Comparison of ENCODE assay signal across 17 cellular contexts in genomic region chr18:75179819-75180600, GRCh38. TPM values are rescaled to one million over a fixed set of nuclear protein-coding genes. Genes with fewer than 3 reads are reported as not detected.
A peak's percentile ranks its signal among the peaks of the same experiment; 100 is the strongest.
DNase-seq lines count a peak whose midpoint lies in the region; ATAC-seq, FAIRE-seq and TF ChIP-seq lines count a peak whose summit lies in the region.
"Had no signal": no experiment of that assay in that cellular context is flagged by ENCODE, and none has a peak within 500 bp of the region (broad histone marks: within the 10 kb centered on the region; RNA-seq: fewer than 3 reads in every experiment).

No MANE protein-coding gene starts in this region.

- H3K36me3 ChIP-seq in endothelial cell of umbilical vein (ENCODE audit: control insufficient read depth in 2 of 2, extremely low read depth in 1 of 2, insufficient read depth in 2 of 2, low read length in 2 of 2): no peaks in the 10 kb centered on the region

- peak; percentile 8 for DNase-seq in NOMO-1 treated with dmso at 0.1 percent for 144 hours (lab: John Stamatoyannopoulos, UW; ENCODE audit: unreplicated experiment)
- DNase-seq in NOMO-1 treated with DMSO at 0.1 percent for 48 hours (lab: John Stamatoyannopoulos, UW; ENCODE audit: unreplicated experiment): no peak
- DNase-seq in endothelial cell of umbilical vein (ENCODE audit: low read depth, low spot score): no peak
- no peak for DNase-seq in LoVo (ENCODE audit: low spot score)
- DNase-seq: C1 segment of cervical spinal cord; Caco-2; CD4-positive, alpha-beta memory T cell; EL; GM23248 had no signal

- no peak overlapping the region for H3K4me2 ChIP-seq in endothelial cell of umbilical vein (ENCODE audit: insufficient read depth, low read length)

- no peak for TF ChIP-seq CTCF in endothelial cell of umbilical vein (IDR thresholded peaks at IDR 0.05; ENCODE audit: extremely low read depth in 1 of 2, insufficient read depth in 1 of 2, low read depth in 1 of 2, low read length in 2 of 2)

- dilution Hi-C loops in endothelial cell of umbilical vein (cut with MboI; ENCODE audit: extremely low pct_ligation_motif_present, low sequenced_read_pairs): no loop called here

- no peak overlapping the region for H3K27ac ChIP-seq in endothelial cell of umbilical vein (ENCODE audit: insufficient read depth, low read depth, low read length)
- H3K27ac ChIP-seq: GM23248 had no signal

- intact Hi-C loops in endothelial cell of umbilical vein (cut with micrococcal nuclease): no loop called here

- no TSS peak for BruUV-seq in endothelial cell of umbilical vein (replicated peaks; lab: Mats Ljungman, UMichigan)

- ATAC-seq in GM18868 (IDR thresholded peaks at IDR 0.05; ENCODE audit: unreplicated experiment) (peak; percentile 89), HG03175 (IDR thresholded peaks at IDR 0.05; ENCODE audit: unreplicated experiment) (no peak), HG03457 (IDR thresholded peaks at IDR 0.05; ENCODE audit: unreplicated experiment) (no peak)
- ATAC-seq: HepG2 had no signal

- H3K27me3 ChIP-seq in endothelial cell of umbilical vein (ENCODE audit: control insufficient read depth in 2 of 2, insufficient read depth in 2 of 2, low read length in 2 of 2): peaks cover 1 to 7% of the 10 kb centered on the region in 2 experiments

- no peak overlapping the region for H3K4me3 ChIP-seq in endothelial cell of umbilical vein (replicated peaks in 1 of 3; ENCODE audit: insufficient read depth in 1 of 3, low read depth in 1 of 3, low read length in 3 of 3)
- H3K4me3 ChIP-seq: GM23248 had no signal

- no peak for TF ChIP-seq POLR2A in endothelial cell of umbilical vein (IDR thresholded peaks at IDR 0.05; ENCODE audit: low read depth, low read length)

- peak; percentile 24 for FAIRE-seq in endothelial cell of umbilical vein (lab: Jason Lieb, UNC)
- FAIRE-seq: A204.1, G401.6, H54, HepG2, HTR-8/SVneo had no signal

- H3K4me1 ChIP-seq in endothelial cell of umbilical vein (ENCODE audit: control insufficient read depth, extremely low read depth, insufficient read depth, low read length): no peaks in the 10 kb centered on the region
- H3K4me1 ChIP-seq: Caco-2 had no signal

- POLR2A ChIA-PET in endothelial cell of umbilical vein (lab: Charles Lee): no interaction called here

- CTCF ChIA-PET in endothelial cell of umbilical vein (lab: Charles Lee): no interaction called here

- H2AFZ ChIP-seq in endothelial cell of umbilical vein (ENCODE audit: low read depth, low read length): no peak overlapping the region
- H2AFZ ChIP-seq: GM23248 had no signal

- H3K9ac ChIP-seq in endothelial cell of umbilical vein (replicated peaks; ENCODE audit: extremely low read depth, insufficient read depth, low read length): no peak overlapping the region
- H3K9ac ChIP-seq: GM23248 had no signal

- no peaks in the 10 kb centered on the region for H3K79me2 ChIP-seq in endothelial cell of umbilical vein (ENCODE audit: control insufficient read depth, insufficient read depth, low read length)

- no peaks in the 10 kb centered on the region for H3K9me1 ChIP-seq in endothelial cell of umbilical vein (replicated peaks; ENCODE audit: control insufficient read depth, extremely low read depth, insufficient read depth, low read length)

- H4K20me1 ChIP-seq in endothelial cell of umbilical vein (replicated peaks; ENCODE audit: control insufficient read depth, extremely low read depth, insufficient read depth, low read length): no peaks in the 10 kb centered on the region

- no peaks in the 10 kb centered on the region for H3K9me3 ChIP-seq in endothelial cell of umbilical vein (replicated peaks; ENCODE audit: control insufficient read depth, insufficient read depth, low read length)
- H3K9me3 ChIP-seq: Caco-2 had no signal

TF ChIP-seq in endothelial cell of umbilical vein, 7 proteins besides CTCF, POLR2A, EP300 and RAD21:
- TF ChIP-seq MAX (IDR thresholded peaks at IDR 0.05; ENCODE audit: insufficient read depth, insufficient read length): no peak
- no peak for TF ChIP-seq EZH2 (IDR thresholded peaks at IDR 0.05; ENCODE audit: borderline replicate concordance, low read depth, low read length, severe bottlenecking)
- TF ChIP-seq POLR2AphosphoS5 (IDR thresholded peaks at IDR 0.05; ENCODE audit: insufficient read depth, low read depth, low read length): no peak
- no peak for TF ChIP-seq GATA2 (IDR thresholded peaks at IDR 0.05; ENCODE audit: insufficient read depth, insufficient read length, low read depth, low read length)
- TF ChIP-seq JUN (IDR thresholded peaks at IDR 0.05; ENCODE audit: borderline replicate concordance, insufficient read depth, insufficient read length, low read depth): no peak
- no peak for TF ChIP-seq FOS (IDR thresholded peaks at IDR 0.05; ENCODE audit: borderline replicate concordance, insufficient read depth, low read length)
- TF ChIP-seq MYC (IDR thresholded peaks at IDR 0.05; ENCODE audit: low read depth, low read length): no peak

RNA-seq across cellular contexts. Expression of gene PTGR3, which starts 28.9 kb away (rescaled TPM):
- 18.3 and 21.9 TPM in 2 replicates for total RNA-seq in endothelial cell of umbilical vein
- 10.0 and 13.9 TPM in 2 replicates for polyA plus RNA-seq in endothelial cell of umbilical vein
- polyA plus RNA-seq in endothelial cell of umbilical vein (2011; cell fraction: cytosol; rRNA removed): 13.9 and 14.1 TPM in 2 replicates
- polyA plus RNA-seq in endothelial cell of umbilical vein (2011; cell fraction: nucleus; rRNA removed): 37.1 and 46.1 TPM in 2 replicates
- polyA plus RNA-seq in endothelial cell of umbilical vein (2012): 15.8 and 20.0 TPM in 2 replicates
- polyA minus RNA-seq in endothelial cell of umbilical vein: 27.0 and 27.8 TPM in 2 replicates
- polyA minus RNA-seq in endothelial cell of umbilical vein (2011; cell fraction: cytosol; rRNA and poly(A)+ RNA removed): 19.0 TPM
- 16.1 and 17.8 TPM in 2 replicates for polyA minus RNA-seq in endothelial cell of umbilical vein (2011; cell fraction: nucleus; rRNA and poly(A)+ RNA removed)

RNA-seq across cellular contexts. Expression of gene TSHZ1, which starts 30.6 kb away (rescaled TPM):
- 10.2 and 11.4 TPM in 2 replicates for total RNA-seq in endothelial cell of umbilical vein
- 3.7 and 4.2 TPM in 2 replicates for polyA plus RNA-seq in endothelial cell of umbilical vein
- 4.4 and 4.6 TPM in 2 replicates for polyA plus RNA-seq in endothelial cell of umbilical vein (2011; cell fraction: cytosol; rRNA removed)
- 5.1 TPM in 2 replicates for polyA plus RNA-seq in endothelial cell of umbilical vein (2011; cell fraction: nucleus; rRNA removed)
- 6.3 and 7.3 TPM in 2 replicates for polyA plus RNA-seq in endothelial cell of umbilical vein (2012)
- 5.9 and 6.0 TPM in 2 replicates for polyA minus RNA-seq in endothelial cell of umbilical vein
- polyA minus RNA-seq in endothelial cell of umbilical vein (2011; cell fraction: cytosol; rRNA and poly(A)+ RNA removed): 6.5 TPM
- polyA minus RNA-seq in endothelial cell of umbilical vein (2011; cell fraction: nucleus; rRNA and poly(A)+ RNA removed): 4.7 and 6.0 TPM in 2 replicates
